ENCODE assay signal across 8 cellular contexts in the genomic region with DNA sequence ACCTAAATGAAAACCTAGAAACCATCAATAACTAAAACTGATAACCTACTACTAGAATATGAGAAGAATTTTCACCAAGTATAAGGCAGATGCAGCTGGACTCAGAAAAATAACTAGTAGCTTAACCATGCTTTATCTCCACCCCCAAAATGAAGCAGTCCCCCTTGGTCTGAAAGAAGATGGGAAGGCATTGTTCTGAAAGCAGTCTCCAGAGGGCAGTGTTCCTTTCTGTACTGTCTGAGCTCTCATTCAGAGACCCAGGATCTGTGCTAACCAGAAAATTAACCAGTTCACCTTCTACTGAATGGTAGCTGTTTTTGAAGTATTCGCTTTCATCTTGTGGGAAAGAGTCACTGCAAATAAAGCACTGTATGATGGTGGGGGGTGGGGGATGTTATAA.
DNase-seq lines count a peak whose midpoint lies in the region; ATAC-seq and TF ChIP-seq lines count a peak whose summit lies in the region.

No MANE protein-coding gene starts in this region.

- H3K4me3 ChIP-seq in epithelial cell of esophagus (ENCODE audit: low read length) = no peak overlapping the region

- DNase-seq in AG08396 (ENCODE audit: low spot score) = peak; percentile 10
- peak; percentile 38 for DNase-seq in NCI-H774 (lab: John Stamatoyannopoulos, UW)
- DNase-seq in epithelial cell of esophagus (ENCODE audit: low read depth) = peak; percentile 50
- peak; percentile 40 for DNase-seq in renal cortical epithelial cell (ENCODE audit: low read depth)
- DNase-seq in activated T-cell treated with anti-CD3 and anti-CD28 coated beads for 4 hours = no peak

- TF ChIP-seq CTCF in epithelial cell of esophagus (IDR thresholded peaks at IDR 0.05; ENCODE audit: insufficient read depth, low read depth, low read length, missing control alignments) = peak; percentile 77

- ATAC-seq in GM18502 (IDR thresholded peaks at IDR 0.05; ENCODE audit: poor library complexity, unreplicated experiment) (peak; percentile 58), GM21717 (IDR thresholded peaks at IDR 0.05; ENCODE audit: unreplicated experiment) (no peak), HG03439 (IDR thresholded peaks at IDR 0.05; ENCODE audit: unreplicated experiment) (no peak)
